Comparison of ENCODE assay signal across 24 cellular contexts in genomic region chr5:20368581-20368980, GRCh38.
"Had no signal": no experiment of that assay in that cellular context is flagged by ENCODE, and none has a peak within 500 bp of the region (broad histone marks: within the 10 kb centered on the region; RNA-seq: fewer than 3 reads in every experiment).

No MANE protein-coding gene starts in this region.

- DNase-seq: activated B cell treated with CpG ODN at 0.5 μM for 24 hours; activated CD4-positive, alpha-beta T cell treated with anti-CD3 and anti-CD28 coated beads, Interleukin-2, amount 50 U/mL, for 1 hour; activated CD8-positive, alpha-beta memory T cell treated with anti-CD3 and anti-CD28 coated beads, Interleukin-2, amount 10 ng/mL, durations not matched to agents 7 days and 5 days; activated CD8-positive, alpha-beta T cell treated with anti-CD3 and anti-CD28 coated beads, Interleukin-2, amount 10 ng/mL, durations not matched to agents 7 days and 5 days; activated naive CD8-positive, alpha-beta T cell treated with anti-CD3 and anti-CD28 coated beads, Interleukin-2, amount 50 U/mL, for 24 hours; activated T-cell treated with anti-CD3 and anti-CD28 coated beads, Interleukin-2, amount 50 U/mL, for 48 hours; central memory CD4-positive, alpha-beta T cell; colonic mucosa; effector CD8-positive, alpha-beta T cell; erythroblast; gastrocnemius medialis; left cardiac atrium; left ventricle myocardium superior; mammary epithelial cell; natural killer cell; right cardiac atrium; spleen; stimulated activated naive CD4-positive, alpha-beta T cell; transverse colon had no signal

- H3K27me3 Mint-ChIP-seq: activated B cell treated with CpG ODN at 0.5 μM for 24 hours; activated CD8-positive, alpha-beta memory T cell treated with anti-CD3 and anti-CD28 coated beads, Interleukin-2, amount 10 ng/mL, durations not matched to agents 7 days and 5 days; activated naive CD4-positive, alpha-beta T cell treated with anti-CD3 and anti-CD28 coated beads, Interleukin-2, amount 50 U/mL, for 24 hours; activated naive CD8-positive, alpha-beta T cell treated with anti-CD3 and anti-CD28 coated beads, Interleukin-2, amount 50 U/mL, for 24 hours had no signal

- H3K4me3 Mint-ChIP-seq: activated B cell treated with CpG ODN at 0.5 μM for 24 hours; activated CD8-positive, alpha-beta memory T cell treated with anti-CD3 and anti-CD28 coated beads, Interleukin-2, amount 10 ng/mL, durations not matched to agents 7 days and 5 days; activated CD8-positive, alpha-beta T cell treated with anti-CD3 and anti-CD28 coated beads, Interleukin-2, amount 10 ng/mL, durations not matched to agents 7 days and 5 days; activated naive CD4-positive, alpha-beta T cell treated with anti-CD3 and anti-CD28 coated beads, Interleukin-2, amount 50 U/mL, for 24 hours; activated naive CD8-positive, alpha-beta T cell treated with anti-CD3 and anti-CD28 coated beads, Interleukin-2, amount 50 U/mL, for 24 hours; mesothelial cell of epicardium; natural killer cell; neural progenitor cell; T-helper 2 cell treated with Interferon-gamma antibody and Interleukin-4, amounts not matched to agents 5 μg/mL and 100 μg/mL, for 36 hours had no signal

- H3K9me3 Mint-ChIP-seq: neural progenitor cell had no signal

- ATAC-seq: activated CD8-positive, alpha-beta memory T cell treated with anti-CD3 and anti-CD28 coated beads, Interleukin-2, amount 10 ng/mL, durations not matched to agents 7 days and 5 days; activated CD8-positive, alpha-beta T cell treated with anti-CD3 and anti-CD28 coated beads, Interleukin-2, amount 10 ng/mL, durations not matched to agents 7 days and 5 days; activated naive CD8-positive, alpha-beta T cell treated with anti-CD3 and anti-CD28 coated beads, Interleukin-2, amount 50 U/mL, for 24 hours; gastrocnemius medialis; left cardiac atrium; left ventricle myocardium superior; natural killer cell; right cardiac atrium had no signal

- H3K4me1 Mint-ChIP-seq: activated B cell treated with CpG ODN at 0.5 μM for 24 hours; activated CD8-positive, alpha-beta memory T cell treated with anti-CD3 and anti-CD28 coated beads, Interleukin-2, amount 10 ng/mL, durations not matched to agents 7 days and 5 days; activated naive CD4-positive, alpha-beta T cell treated with anti-CD3 and anti-CD28 coated beads, Interleukin-2, amount 50 U/mL, for 24 hours; activated naive CD8-positive, alpha-beta T cell treated with anti-CD3 and anti-CD28 coated beads, Interleukin-2, amount 50 U/mL, for 24 hours; mesothelial cell of epicardium; natural killer cell had no signal

- H3K36me3 Mint-ChIP-seq: activated CD8-positive, alpha-beta memory T cell treated with anti-CD3 and anti-CD28 coated beads, Interleukin-2, amount 10 ng/mL, durations not matched to agents 7 days and 5 days; activated naive CD4-positive, alpha-beta T cell treated with anti-CD3 and anti-CD28 coated beads, Interleukin-2, amount 50 U/mL, for 24 hours; mesothelial cell of epicardium; neural progenitor cell had no signal

- H3K27ac Mint-ChIP-seq: activated B cell treated with CpG ODN at 0.5 μM for 24 hours; activated CD8-positive, alpha-beta memory T cell treated with anti-CD3 and anti-CD28 coated beads, Interleukin-2, amount 10 ng/mL, durations not matched to agents 7 days and 5 days; activated CD8-positive, alpha-beta T cell treated with anti-CD3 and anti-CD28 coated beads, Interleukin-2, amount 10 ng/mL, durations not matched to agents 7 days and 5 days; activated naive CD4-positive, alpha-beta T cell treated with anti-CD3 and anti-CD28 coated beads, Interleukin-2, amount 50 U/mL, for 24 hours; activated naive CD8-positive, alpha-beta T cell treated with anti-CD3 and anti-CD28 coated beads, Interleukin-2, amount 50 U/mL, for 24 hours; activated T-helper 2 cell treated with anti-CD3 and anti-CD28 coated beads, Interferon-gamma antibody, Interleukin-2, Interleukin-4, amounts not matched to agents 10 μg/mL and 5 μg/mL and 100 μg/mL, durations not matched to agents 14 hours and 24 hours and 36 hours; mesothelial cell of epicardium; natural killer cell; neural progenitor cell; T-helper 2 cell treated with Interferon-gamma antibody and Interleukin-4, amounts not matched to agents 5 μg/mL and 100 μg/mL, for 36 hours had no signal
